ENCODE assay signal across 1 cellular context in genomic region chr12:6613015-6613775, GRCh38.
TF ChIP-seq lines count a peak whose summit lies in the region.

No MANE protein-coding gene starts in this region.

TF ChIP-seq in HEK293, 187 proteins besides CTCF, POLR2A, EP300 and RAD21 (continued from another document and continues in another):
- no peak for TF ChIP-seq ZNF112 (tag by site-specific recombination; IDR thresholded peaks at IDR 0.05)
- TF ChIP-seq ZBTB1 (tag by site-specific recombination; IDR thresholded peaks at IDR 0.05) = 0 out of 2 replicates have a peak, but pooled peaks have one; percentile 36
- peak; percentile 99 for TF ChIP-seq ZBTB10 (tag by site-specific recombination; IDR thresholded peaks at IDR 0.05)
- TF ChIP-seq ZNF558 (tag by site-specific recombination; IDR thresholded peaks at IDR 0.05) = no peak; the same call in 1 of the 2 replicates
- peak; percentile 65; the same call in 1 of the 2 replicates for TF ChIP-seq KLF1 (tag by site-specific recombination; IDR thresholded peaks at IDR 0.05)
- TF ChIP-seq REST (tag by site-specific recombination; IDR thresholded peaks at IDR 0.05) = no peak
- no peak for TF ChIP-seq ZNF48 (tag by site-specific recombination; IDR thresholded peaks at IDR 0.05)
- TF ChIP-seq ZNF521 (tag by site-specific recombination; IDR thresholded peaks at IDR 0.05) = no peak
- TF ChIP-seq ZNF280C (tag by site-specific recombination; IDR thresholded peaks at IDR 0.05) = no peak
- no peak for TF ChIP-seq ZNF121 (tag by site-specific recombination; IDR thresholded peaks at IDR 0.05)
- peak; percentile 67 for TF ChIP-seq SP2 (tag by site-specific recombination; IDR thresholded peaks at IDR 0.05)
- no peak for TF ChIP-seq ZBTB44 (tag by site-specific recombination; IDR thresholded peaks at IDR 0.05)
- TF ChIP-seq MYNN (tag by site-specific recombination; IDR thresholded peaks at IDR 0.05; ENCODE audit: borderline replicate concordance) = no peak
- peak; percentile 84 for TF ChIP-seq ZBTB20 (tag by site-specific recombination; IDR thresholded peaks at IDR 0.05)
- TF ChIP-seq FEZF1 (tag by site-specific recombination; IDR thresholded peaks at IDR 0.05) = no peak
- TF ChIP-seq KLF8 (tag by site-specific recombination; IDR thresholded peaks at IDR 0.05) = 0 out of 2 replicates have a peak, but pooled peaks have one; percentile 45
- TF ChIP-seq TSHZ1 (tag by site-specific recombination; IDR thresholded peaks at IDR 0.05; ENCODE audit: borderline replicate concordance) = no peak
- TF ChIP-seq ZNF645 (tag by site-specific recombination; IDR thresholded peaks at IDR 0.05) = 0 out of 2 replicates have a peak, but pooled peaks have one; percentile 16
- no peak for TF ChIP-seq REPIN1 (tag by site-specific recombination; IDR thresholded peaks at IDR 0.05; ENCODE audit: low read depth)
- no peak for TF ChIP-seq TRIM28 (IDR thresholded peaks at IDR 0.05; ENCODE audit: borderline replicate concordance, low read length)
- 0 out of 2 replicates have a peak, but pooled peaks have one; percentile 34 for TF ChIP-seq ZSCAN4 (tag by site-specific recombination; IDR thresholded peaks at IDR 0.05)
- TF ChIP-seq ZNF707 (tag by site-specific recombination; IDR thresholded peaks at IDR 0.05) = no peak
- TF ChIP-seq ZNF10 (tag by site-specific recombination; IDR thresholded peaks at IDR 0.05) = peak; percentile 62; the same call in 1 of the 2 replicates
- peak; percentile 74; the same call in 1 of the 2 replicates for TF ChIP-seq EGR2 (tag by site-specific recombination; IDR thresholded peaks at IDR 0.05; ENCODE audit: low read depth)
- TF ChIP-seq ZNF555 (tag by site-specific recombination; conservative IDR thresholded peaks at IDR 0.05) = no peak
- TF ChIP-seq KLF7 (tag by site-specific recombination; IDR thresholded peaks at IDR 0.05; ENCODE audit: borderline replicate concordance) = 0 out of 2 replicates have a peak, but pooled peaks have one; percentile 11
- peak; percentile 80 for TF ChIP-seq GLIS1 (tag by site-specific recombination; IDR thresholded peaks at IDR 0.05)
- no peak for TF ChIP-seq ZNF302 (tag by site-specific recombination; IDR thresholded peaks at IDR 0.05; ENCODE audit: low read depth)
- no peak for TF ChIP-seq ZNF416 (tag by site-specific recombination; IDR thresholded peaks at IDR 0.05)
- TF ChIP-seq ZIC2 (tag by site-specific recombination; IDR thresholded peaks at IDR 0.05) = peak; percentile 56; the same call in 1 of the 2 replicates
- no peak for TF ChIP-seq HOXA7 (CRISPR knock-in tag; IDR thresholded peaks at IDR 0.05; ENCODE audit: borderline replicate concordance)
- TF ChIP-seq ZNF221 (tag by site-specific recombination; IDR thresholded peaks at IDR 0.05; ENCODE audit: borderline replicate concordance) = no peak
- TF ChIP-seq ZSCAN16 (tag by site-specific recombination; IDR thresholded peaks at IDR 0.05) = no peak
- TF ChIP-seq ZNF830 (tag by site-specific recombination; IDR thresholded peaks at IDR 0.05; ENCODE audit: low read depth) = no peak
- no peak for TF ChIP-seq ZNF621 (tag by site-specific recombination; IDR thresholded peaks at IDR 0.05)
- TF ChIP-seq PATZ1 (tag by site-specific recombination; IDR thresholded peaks at IDR 0.05) = peak; percentile 97
- no peak for TF ChIP-seq ZNF704 (tag by site-specific recombination; IDR thresholded peaks at IDR 0.05)
- TF ChIP-seq ZNF37A (tag by site-specific recombination; IDR thresholded peaks at IDR 0.05) = no peak
- peak; percentile 92; the same call in 1 of the 2 replicates for TF ChIP-seq ZNF391 (tag by site-specific recombination; IDR thresholded peaks at IDR 0.05; ENCODE audit: borderline replicate concordance, low read depth)
- 0 out of 2 replicates have a peak, but pooled peaks have one; percentile 74 for TF ChIP-seq ZSCAN23 (tag by site-specific recombination; IDR thresholded peaks at IDR 0.05)
- no peak for TF ChIP-seq ZNF596 (tag by site-specific recombination; IDR thresholded peaks at IDR 0.05)
- no peak for TF ChIP-seq ZNF585B (tag by site-specific recombination; IDR thresholded peaks at IDR 0.05)
- TF ChIP-seq GLIS2 (tag by site-specific recombination; IDR thresholded peaks at IDR 0.05) = peak; percentile 70
